Comparison of ENCODE assay signal across 15 cellular contexts in genomic region chr1:234386122-234386521, GRCh38. TPM values are rescaled to one million over a fixed set of nuclear protein-coding genes. Genes with fewer than 3 reads are reported as not detected.
"Had no signal": no experiment of that assay in that cellular context is flagged by ENCODE, and none has a peak within 500 bp of the region (broad histone marks: within the 10 kb centered on the region; RNA-seq: fewer than 3 reads in every experiment).

No MANE protein-coding gene starts in this region.

- H3K9me3 Mint-ChIP-seq: naive B cell; stimulated activated naive B cell treated with anti-CD40 and anti-IgM and Interleukin-4, amounts not matched to agents 10 μg/mL and 1 μg/mL and 100 μg/mL, for 72 hours had no signal

- H3K27me3 ChIP-seq: ascending aorta, dorsolateral prefrontal cortex, left lung, right atrium auricular region, thyroid gland had no signal

- ATAC-seq: left lung; stimulated activated naive B cell treated with anti-CD40 and anti-IgM and Interleukin-4, amounts not matched to agents 10 μg/mL and 1 μg/mL and 100 μg/mL, for 72 hours had no signal

- H3K27me3 Mint-ChIP-seq: naive B cell; stimulated activated naive B cell treated with anti-CD40 and anti-IgM and Interleukin-4, amounts not matched to agents 10 μg/mL and 1 μg/mL and 100 μg/mL, for 72 hours had no signal

- H3K4me1 ChIP-seq: ascending aorta, left lung, right atrium auricular region, thyroid gland had no signal

- H3K4me3 Mint-ChIP-seq: naive B cell; stimulated activated naive B cell treated with anti-CD40 and anti-IgM and Interleukin-4, amounts not matched to agents 10 μg/mL and 1 μg/mL and 100 μg/mL, for 72 hours had no signal

- H3K27ac Mint-ChIP-seq: stimulated activated naive B cell treated with anti-CD40 and anti-IgM and Interleukin-4, amounts not matched to agents 10 μg/mL and 1 μg/mL and 100 μg/mL, for 72 hours had no signal

- H3K4me3 ChIP-seq: ascending aorta, dorsolateral prefrontal cortex, left lung, right atrium auricular region, thyroid gland had no signal

- H3K9me3 ChIP-seq: ascending aorta, left lung, right atrium auricular region, thyroid gland had no signal

- DNase-seq: activated CD4-positive, CD25-positive, alpha-beta regulatory T cell treated with anti-CD3 and anti-CD28 coated beads, Interleukin-2, amount 50 U/mL, for 72 hours; activated CD8-positive, alpha-beta memory T cell treated with anti-CD3 and anti-CD28 coated beads for 24 hours; activated gamma-delta T cell treated with Interleukin-2 at 50 U/mL for 16 hours; dorsolateral prefrontal cortex; hippocampal formation; left lung; mammary epithelial cell; naive B cell; nucleus accumbens; stimulated activated CD4-positive, alpha-beta T cell treated with anti-CD3 and anti-CD28 coated beads, Interleukin-2, amount 100 ng/mL, for 48 hours; stimulated activated naive B cell treated with anti-CD40 and anti-IgM and Interleukin-4, amounts not matched to agents 10 μg/mL and 1 μg/mL and 100 μg/mL, for 72 hours; T1000; thyroid gland had no signal

- H3K27ac ChIP-seq: ascending aorta, dorsolateral prefrontal cortex, left lung, right atrium auricular region, thyroid gland had no signal

RNA-seq across cellular contexts. Expression of gene COA6, which starts 12.9 kb away (rescaled TPM):
- total RNA-seq: ascending aorta had no signal
